ENCODE assay signal across 9 cellular contexts in genomic region chr14:75459099-75459741, GRCh38. TPM values are rescaled to one million over a fixed set of nuclear protein-coding genes. Genes with fewer than 3 reads are reported as not detected.
A peak's percentile ranks its signal among the peaks of the same experiment; 100 is the strongest.
DNase-seq lines count a peak whose midpoint lies in the region; ATAC-seq and TF ChIP-seq lines count a peak whose summit lies in the region.
"Had no signal": no experiment of that assay in that cellular context is flagged by ENCODE, and none has a peak within 500 bp of the region (broad histone marks: within the 10 kb centered on the region; RNA-seq: fewer than 3 reads in every experiment).

No MANE protein-coding gene starts in this region.

- H3K4me2 ChIP-seq in GM23338: no peak overlapping the region

- peaks cover 42% of the 10 kb centered on the region for H3K79me2 ChIP-seq in GM23338 (replicated peaks; ENCODE audit: insufficient read depth)

- H3K4me3 Mint-ChIP-seq in GM23338: no peak overlapping the region; the same call in 2 of the 3 replicates
- H3K4me3 Mint-ChIP-seq: T-helper 1 cell treated with Interleukin-12 subunit alpha and Interleukin-12 subunit beta and Interleukin-4 antibody, amounts not matched to agents 30 μg/mL and 1 μg/mL, for 36 hours had no signal

- no peaks in the 10 kb centered on the region for H3K9me3 Mint-ChIP-seq in GM23338
- H3K9me3 Mint-ChIP-seq: T-helper 1 cell treated with Interleukin-12 subunit alpha and Interleukin-12 subunit beta and Interleukin-4 antibody, amounts not matched to agents 30 μg/mL and 1 μg/mL, for 36 hours had no signal

- H4K20me1 ChIP-seq in GM23338 (replicated peaks; ENCODE audit: insufficient read depth): peaks cover 7% of the 10 kb centered on the region

- H3K4me1 ChIP-seq in GM23338 (ENCODE audit: insufficient read depth): peaks cover 25% of the 10 kb centered on the region

- intact Hi-C loops in Right ventricle myocardium superior (cut with DNase I): no loop called here

- peaks cover 11% of the 10 kb centered on the region for H3K27me3 Mint-ChIP-seq in GM23338 (ENCODE audit: insufficient read depth, low read depth, poor library complexity)

- H3K4me3 ChIP-seq in GM23338: no peak overlapping the region

- H3K36me3 Mint-ChIP-seq in GM23338 (ENCODE audit: low read depth): peaks cover 29% of the 10 kb centered on the region

- H2AFZ ChIP-seq in GM23338: no peak overlapping the region

- no peak for TF ChIP-seq CTCF in GM23338 (conservative IDR thresholded peaks at IDR 0.05; ENCODE audit: low read depth in 2 of 2)
- TF ChIP-seq CTCF in omental fat pad (IDR thresholded peaks at IDR 0.05): no peak

- H3K4me1 Mint-ChIP-seq in GM23338: peaks cover 48% of the 10 kb centered on the region

- H3K27me3 ChIP-seq in GM23338 (ENCODE audit: insufficient read depth): no peaks in the 10 kb centered on the region

- no peaks in the 10 kb centered on the region; the same call in none of the 2 replicates for H3K36me3 ChIP-seq in GM23338 (ENCODE audit: insufficient read depth)

- ATAC-seq in GM23338 (peak; percentile 21), Right ventricle myocardium superior (ENCODE audit: poor library complexity) (peak; percentile 85), omental fat pad (ENCODE audit: low FRiP score) (peak; percentile 11), HG03135 (IDR thresholded peaks at IDR 0.05; ENCODE audit: unreplicated experiment) (no peak), HG03439 (IDR thresholded peaks at IDR 0.05; ENCODE audit: unreplicated experiment) (no peak)

- DNase-seq in GM23338 (ENCODE audit: low spot score) (peak; percentile 40), NOMO-1 treated with DMSO at 0.1 percent for 48 hours (lab: John Stamatoyannopoulos, UW; ENCODE audit: unreplicated experiment) (peak; percentile 88), Right ventricle myocardium superior (peak; percentile 75), omental fat pad (ENCODE audit: low spot score) (no peak), NCI-H774 (lab: John Stamatoyannopoulos, UW) (no peak), NCI-H2081 treated with DMSO at 0.1 percent for 48 hours (lab: John Stamatoyannopoulos, UW) (no peak)

- H3F3A ChIP-seq in GM23338 (replicated peaks; ENCODE audit: low read depth): no peaks in the 10 kb centered on the region

- peak overlapping the region; percentile 38; the same call in 1 of the 2 replicates for H3K27ac Mint-ChIP-seq in GM23338

- no peak overlapping the region for H3K27ac ChIP-seq in GM23338 (ENCODE audit: low read depth)

- H3K9me2 ChIP-seq in GM23338 (ENCODE audit: insufficient read depth): no peaks in the 10 kb centered on the region

TF ChIP-seq in GM23338, 12 proteins besides CTCF, POLR2A, EP300 and RAD21 (continues in another document):
- TF ChIP-seq, protein P1, sequence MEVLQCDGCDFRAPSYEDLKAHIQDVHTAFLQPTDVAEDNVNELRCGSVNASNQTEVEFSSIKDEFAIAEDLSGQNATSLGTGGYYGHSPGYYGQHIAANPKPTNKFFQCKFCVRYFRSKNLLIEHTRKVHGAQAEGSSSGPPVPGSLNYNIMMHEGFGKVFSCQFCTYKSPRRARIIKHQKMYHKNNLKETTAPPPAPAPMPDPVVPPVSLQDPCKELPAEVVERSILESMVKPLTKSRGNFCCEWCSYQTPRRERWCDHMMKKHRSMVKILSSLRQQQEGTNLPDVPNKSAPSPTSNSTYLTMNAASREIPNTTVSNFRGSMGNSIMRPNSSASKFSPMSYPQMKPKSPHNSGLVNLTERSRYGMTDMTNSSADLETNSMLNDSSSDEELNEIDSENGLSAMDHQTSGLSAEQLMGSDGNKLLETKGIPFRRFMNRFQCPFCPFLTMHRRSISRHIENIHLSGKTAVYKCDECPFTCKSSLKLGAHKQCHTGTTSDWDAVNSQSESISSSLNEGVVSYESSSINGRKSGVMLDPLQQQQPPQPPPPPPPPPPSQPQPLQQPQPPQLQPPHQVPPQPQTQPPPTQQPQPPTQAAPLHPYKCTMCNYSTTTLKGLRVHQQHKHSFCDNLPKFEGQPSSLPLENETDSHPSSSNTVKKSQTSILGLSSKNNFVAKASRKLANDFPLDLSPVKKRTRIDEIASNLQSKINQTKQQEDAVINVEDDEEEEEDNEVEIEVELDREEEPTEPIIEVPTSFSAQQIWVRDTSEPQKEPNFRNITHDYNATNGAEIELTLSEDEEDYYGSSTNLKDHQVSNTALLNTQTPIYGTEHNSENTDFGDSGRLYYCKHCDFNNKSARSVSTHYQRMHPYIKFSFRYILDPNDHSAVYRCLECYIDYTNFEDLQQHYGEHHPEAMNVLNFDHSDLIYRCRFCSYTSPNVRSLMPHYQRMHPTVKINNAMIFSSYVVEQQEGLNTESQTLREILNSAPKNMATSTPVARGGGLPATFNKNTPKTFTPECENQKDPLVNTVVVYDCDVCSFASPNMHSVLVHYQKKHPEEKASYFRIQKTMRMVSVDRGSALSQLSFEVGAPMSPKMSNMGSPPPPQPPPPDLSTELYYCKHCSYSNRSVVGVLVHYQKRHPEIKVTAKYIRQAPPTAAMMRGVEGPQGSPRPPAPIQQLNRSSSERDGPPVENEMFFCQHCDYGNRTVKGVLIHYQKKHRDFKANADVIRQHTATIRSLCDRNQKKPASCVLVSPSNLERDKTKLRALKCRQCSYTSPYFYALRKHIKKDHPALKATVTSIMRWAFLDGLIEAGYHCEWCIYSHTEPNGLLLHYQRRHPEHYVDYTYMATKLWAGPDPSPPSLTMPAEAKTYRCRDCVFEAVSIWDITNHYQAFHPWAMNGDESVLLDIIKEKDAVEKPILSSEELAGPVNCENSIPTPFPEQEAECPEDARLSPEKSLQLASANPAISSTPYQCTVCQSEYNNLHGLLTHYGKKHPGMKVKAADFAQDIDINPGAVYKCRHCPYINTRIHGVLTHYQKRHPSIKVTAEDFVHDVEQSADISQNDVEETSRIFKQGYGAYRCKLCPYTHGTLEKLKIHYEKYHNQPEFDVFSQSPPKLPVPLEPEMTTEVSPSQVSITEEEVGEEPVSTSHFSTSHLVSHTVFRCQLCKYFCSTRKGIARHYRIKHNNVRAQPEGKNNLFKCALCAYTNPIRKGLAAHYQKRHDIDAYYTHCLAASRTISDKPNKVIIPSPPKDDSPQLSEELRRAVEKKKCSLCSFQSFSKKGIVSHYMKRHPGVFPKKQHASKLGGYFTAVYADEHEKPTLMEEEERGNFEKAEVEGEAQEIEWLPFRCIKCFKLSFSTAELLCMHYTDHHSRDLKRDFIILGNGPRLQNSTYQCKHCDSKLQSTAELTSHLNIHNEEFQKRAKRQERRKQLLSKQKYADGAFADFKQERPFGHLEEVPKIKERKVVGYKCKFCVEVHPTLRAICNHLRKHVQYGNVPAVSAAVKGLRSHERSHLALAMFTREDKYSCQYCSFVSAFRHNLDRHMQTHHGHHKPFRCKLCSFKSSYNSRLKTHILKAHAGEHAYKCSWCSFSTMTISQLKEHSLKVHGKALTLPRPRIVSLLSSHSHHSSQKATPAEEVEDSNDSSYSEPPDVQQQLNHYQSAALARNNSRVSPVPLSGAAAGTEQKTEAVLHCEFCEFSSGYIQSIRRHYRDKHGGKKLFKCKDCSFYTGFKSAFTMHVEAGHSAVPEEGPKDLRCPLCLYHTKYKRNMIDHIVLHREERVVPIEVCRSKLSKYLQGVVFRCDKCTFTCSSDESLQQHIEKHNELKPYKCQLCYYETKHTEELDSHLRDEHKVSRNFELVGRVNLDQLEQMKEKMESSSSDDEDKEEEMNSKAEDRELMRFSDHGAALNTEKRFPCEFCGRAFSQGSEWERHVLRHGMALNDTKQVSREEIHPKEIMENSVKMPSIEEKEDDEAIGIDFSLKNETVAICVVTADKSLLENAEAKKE (CRISPR knock-in tag; IDR thresholded peaks at IDR 0.05): no peak
- TF ChIP-seq NANOG (IDR thresholded peaks at IDR 0.05; ENCODE audit: borderline replicate concordance) (no peak), EZH2 (IDR thresholded peaks at IDR 0.05; ENCODE audit: low read depth, unreplicated experiment) (no peak), ETS1 (IDR thresholded peaks at IDR 0.05) (no peak), STAT1 (IDR thresholded peaks at IDR 0.05; ENCODE audit: unreplicated experiment) (no peak), REST (IDR thresholded peaks at IDR 0.05; ENCODE audit: unreplicated experiment) (no peak), EZH2phosphoT487 (IDR thresholded peaks at IDR 0.05; ENCODE audit: unreplicated experiment) (no peak), POLR2AphosphoS5 (IDR thresholded peaks at IDR 0.05; ENCODE audit: low read depth) (no peak)

RNA-seq across cellular contexts. Expression of gene JDP2, which starts 31.4 kb away (rescaled TPM):
- 38.9 and 46.4 TPM in 2 replicates for total RNA-seq in GM23338 (2014; rRNA removed; shearing (Covaris generic))
- polyA plus RNA-seq in GM23338 (2016; fragmentation: Nextera tagmentation; extraction: Ambion mirVana): 12.5 and 13.3 TPM in 2 replicates
- total RNA-seq in Right ventricle myocardium superior: 22.1 TPM
- 100 to 1,000 TPM in 1 of 4 donors, 10 to 100 TPM in 3; 59.7 to 141 (median 78.4) TPM for total RNA-seq in omental fat pad

Comparison
In these comparisons a context has a peak if more than half of its experiments do, and no peak if none do; other contexts are left out.
1. ATAC-seq: peak in GM23338 (single experiment), Right ventricle myocardium superior (single experiment) and omental fat pad (single experiment); none in HG03135 (single experiment) and HG03439 (single experiment).
2. DNase-seq: peak in GM23338 (single experiment), NOMO-1 treated with DMSO at 0.1 percent for 48 hours (single experiment) and Right ventricle myocardium superior (single experiment); none in omental fat pad (single experiment), NCI-H774 (single experiment) and NCI-H2081 treated with DMSO at 0.1 percent for 48 hours (single experiment).